1 cellular context compared by ENCODE assay signal in the genomic region with DNA sequence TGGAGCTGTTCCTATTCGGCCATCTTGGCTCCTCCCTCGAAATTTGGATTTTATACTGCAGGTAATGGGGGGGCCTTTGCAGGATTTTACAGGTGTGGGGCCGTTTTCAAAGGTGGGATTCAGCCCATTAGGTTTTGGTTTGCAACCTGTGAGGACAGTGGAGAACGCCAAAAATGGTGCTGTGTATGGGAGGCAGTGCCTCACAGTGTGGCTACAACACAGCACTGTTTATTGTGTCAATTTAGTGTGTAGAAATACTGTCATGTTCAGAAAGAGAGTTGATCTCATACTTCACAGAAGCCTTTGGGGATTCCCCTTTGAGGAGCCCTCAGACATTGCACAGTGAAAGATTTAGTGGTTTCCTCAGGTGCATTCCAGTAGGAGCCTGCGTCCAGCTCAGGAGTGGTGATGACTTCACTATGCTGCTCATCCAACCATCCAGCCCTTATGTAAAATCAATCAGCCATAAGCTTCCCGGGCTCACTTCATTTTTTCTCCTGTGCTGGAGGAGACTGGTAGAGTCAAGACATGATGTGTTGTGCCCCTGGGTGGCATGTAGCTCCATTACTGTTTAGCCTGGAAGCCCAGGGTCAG.
TF ChIP-seq lines count a peak whose summit lies in the region.

No MANE protein-coding gene starts in this region.

TF ChIP-seq in GM23338, 12 proteins besides CTCF, POLR2A, EP300 and RAD21 (continued from another document):
- TF ChIP-seq REST (IDR thresholded peaks at IDR 0.05; ENCODE audit: unreplicated experiment) (no peak), EZH2phosphoT487 (IDR thresholded peaks at IDR 0.05; ENCODE audit: unreplicated experiment) (no peak), POLR2AphosphoS5 (IDR thresholded peaks at IDR 0.05; ENCODE audit: low read depth) (no peak; the same call in 1 of the 2 replicates), ZNF462 (CRISPR knock-in tag; IDR thresholded peaks at IDR 0.05) (no peak), ETS1 (IDR thresholded peaks at IDR 0.05) (no peak), STAT1 (IDR thresholded peaks at IDR 0.05; ENCODE audit: unreplicated experiment) (no peak), EZH2 (IDR thresholded peaks at IDR 0.05; ENCODE audit: low read depth, unreplicated experiment) (no peak), CREB1 (CRISPR knock-in tag; IDR thresholded peaks at IDR 0.05; ENCODE audit: low read depth) (no peak), NANOG (IDR thresholded peaks at IDR 0.05; ENCODE audit: borderline replicate concordance) (no peak)
TF ChIP-seq in GM23338: peak in this region for 0.
